Comparison of ENCODE assay signal across 2 cellular contexts in genomic region chr12:70645494-70646317, GRCh38.
TF ChIP-seq lines count a peak whose summit lies in the region.

No MANE protein-coding gene starts in this region.

TF ChIP-seq in IMR-90, 13 proteins besides CTCF, POLR2A, EP300 and RAD21:
- TF ChIP-seq CEBPB (IDR thresholded peaks at IDR 0.05; ENCODE audit: low read depth, low read length) (peak; percentile 50; the same call in 1 of the 2 replicates), FOS (IDR thresholded peaks at IDR 0.05; ENCODE audit: low read depth, low read length) (peak; percentile 88), RFX5 (IDR thresholded peaks at IDR 0.05; ENCODE audit: low read depth, low read length) (no peak), BHLHE40 (IDR thresholded peaks at IDR 0.05; ENCODE audit: low read depth, low read length) (peak; percentile 37; the same call in 1 of the 2 replicates), MAFK (IDR thresholded peaks at IDR 0.05; ENCODE audit: low read depth, low read length) (no peak), MAZ (IDR thresholded peaks at IDR 0.05; ENCODE audit: borderline replicate concordance, low read depth, low read length) (no peak)
- TF ChIP-seq, protein P1, sequence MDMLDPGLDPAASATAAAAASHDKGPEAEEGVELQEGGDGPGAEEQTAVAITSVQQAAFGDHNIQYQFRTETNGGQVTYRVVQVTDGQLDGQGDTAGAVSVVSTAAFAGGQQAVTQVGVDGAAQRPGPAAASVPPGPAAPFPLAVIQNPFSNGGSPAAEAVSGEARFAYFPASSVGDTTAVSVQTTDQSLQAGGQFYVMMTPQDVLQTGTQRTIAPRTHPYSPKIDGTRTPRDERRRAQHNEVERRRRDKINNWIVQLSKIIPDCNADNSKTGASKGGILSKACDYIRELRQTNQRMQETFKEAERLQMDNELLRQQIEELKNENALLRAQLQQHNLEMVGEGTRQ (IDR thresholded peaks at IDR 0.05; ENCODE audit: low read depth, low read length) = peak; percentile 21; the same call in 1 of the 2 replicates

TF ChIP-seq in HepG2, 621 proteins besides CTCF, POLR2A, EP300 and RAD21:
- TF ChIP-seq ZNF652 (CRISPR knock-in tag; IDR thresholded peaks at IDR 0.05; ENCODE audit: borderline replicate concordance, low read depth) (peak; percentile 63; the same call in 1 of the 2 replicates), SOX5 (CRISPR knock-in tag; IDR thresholded peaks at IDR 0.05; ENCODE audit: borderline replicate concordance) (peak; percentile 39; the same call in 1 of the 2 replicates), ZNF367 (CRISPR knock-in tag; IDR thresholded peaks at IDR 0.05; ENCODE audit: borderline replicate concordance) (no peak), GABPA (IDR thresholded peaks at IDR 0.05; ENCODE audit: low read depth, low read length) (no peak), GABPA (CRISPR knock-in tag; IDR thresholded peaks at IDR 0.05; ENCODE audit: low read depth) (peak; percentile 37; the same call in 1 of the 2 replicates), KAT2B (IDR thresholded peaks at IDR 0.05; ENCODE audit: borderline replicate concordance, low read depth, low read length) (no peak), ETV5 (CRISPR knock-in tag; IDR thresholded peaks at IDR 0.05; ENCODE audit: borderline replicate concordance) (peak; percentile 65; the same call in 1 of the 2 replicates), AHDC1 (CRISPR knock-in tag; IDR thresholded peaks at IDR 0.05; ENCODE audit: borderline replicate concordance) (0 out of 2 replicates have a peak, but pooled peaks have one; percentile 17), SOX13 (IDR thresholded peaks at IDR 0.05) (no peak), SOX13 (CRISPR knock-in tag; conservative IDR thresholded peaks at IDR 0.05 in 1 of 2, IDR thresholded peaks at IDR 0.05 in 1 of 2) (peak in 1 of 2 experiments; percentile 26; a peak in 1 of 4 replicates), RARA (CRISPR knock-in tag; IDR thresholded peaks at IDR 0.05) (0 out of 2 replicates have a peak, but pooled peaks have one; percentile 20), FOSL2 (CRISPR knock-in tag; IDR thresholded peaks at IDR 0.05) (peak; percentile 78)
- TF ChIP-seq, protein P2, sequence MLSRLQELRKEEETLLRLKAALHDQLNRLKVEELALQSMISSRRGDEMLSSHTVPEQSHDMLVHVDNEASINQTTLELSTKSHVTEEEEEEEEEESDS (CRISPR knock-in tag; IDR thresholded peaks at IDR 0.05; ENCODE audit: borderline replicate concordance) = no peak
